In the genomic region with DNA sequence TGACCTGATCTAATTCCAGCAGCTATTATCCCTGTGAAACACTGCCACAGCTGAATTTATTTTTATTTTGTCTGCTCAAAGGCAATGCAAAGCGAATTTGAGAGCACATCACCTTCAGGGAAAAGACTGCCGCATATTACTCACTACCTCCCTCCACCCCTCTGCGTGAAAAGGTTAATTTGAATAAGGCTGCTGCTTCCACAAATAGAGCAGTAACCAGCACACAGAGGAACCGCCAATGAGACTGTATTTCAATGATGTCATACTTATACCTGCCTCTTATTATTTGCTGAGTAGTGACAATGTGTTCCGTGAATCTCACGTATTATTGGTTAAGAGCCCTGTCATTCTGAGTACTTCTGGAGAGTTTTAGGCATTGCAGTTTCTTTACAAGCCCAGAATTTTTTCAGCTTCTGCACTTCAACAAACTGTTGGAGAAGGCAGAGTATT, we compare ENCODE assay signal across 8 cellular contexts.
DNase-seq lines count a peak whose midpoint lies in the region; ATAC-seq and TF ChIP-seq lines count a peak whose summit lies in the region.

No MANE protein-coding gene starts in this region.

- H3K27ac Mint-ChIP-seq in activated CD4-positive, alpha-beta T cell treated with anti-CD3 and anti-CD28 coated beads, Interleukin-2, amount 10 ng/mL, durations not matched to agents 7 days and 5 days = peak overlapping the region; percentile 52
- H3K27ac Mint-ChIP-seq in naive B cell (peak overlapping the region; percentile 78 to 99 (median 92)), endothelial cell (ENCODE audit: unreplicated experiment) (no peak overlapping the region)

- ATAC-seq in HG02798 (IDR thresholded peaks at IDR 0.05; ENCODE audit: poor library complexity, unreplicated experiment) = peak; percentile 92
- peak; percentile 82 for ATAC-seq in naive B cell (ENCODE audit: low read depth in 2 of 2)

- no peaks in the 10 kb centered on the region for H3K36me3 Mint-ChIP-seq in activated CD4-positive, alpha-beta T cell treated with anti-CD3 and anti-CD28 coated beads, Interleukin-2, amount 10 ng/mL, durations not matched to agents 7 days and 5 days (ENCODE audit: low read depth)
- H3K36me3 Mint-ChIP-seq in naive B cell = no peaks in the 10 kb centered on the region
- H3K36me3 Mint-ChIP-seq in endothelial cell (ENCODE audit: low read depth, unreplicated experiment) = no peaks in the 10 kb centered on the region

- CTCF ChIA-PET in activated CD4-positive, alpha-beta T cell treated with anti-CD3 and anti-CD28 coated beads, Interleukin-2, amount 10 ng/mL, durations not matched to agents 7 days and 5 days (lab: Charles Lee) = interaction anchor here (0.7 to 1.4 kb wide), 5 partner anchors 9 to 327 kb away, joined by 3 to 4 read pairs (median 3); no protein-coding TSS in a partner anchor

- TF ChIP-seq CTCF in endothelial cell (IDR thresholded peaks at IDR 0.05; ENCODE audit: unreplicated experiment) = no peak

- peak overlapping the region; percentile 9 for H3K27ac ChIP-seq in epithelial cell of prostate

- POLR2A ChIA-PET in activated CD4-positive, alpha-beta T cell treated with anti-CD3 and anti-CD28 coated beads, Interleukin-2, amount 10 ng/mL, durations not matched to agents 7 days and 5 days (lab: Charles Lee) = no interaction called here

- H3K9me3 Mint-ChIP-seq in activated CD4-positive, alpha-beta T cell treated with anti-CD3 and anti-CD28 coated beads, Interleukin-2, amount 10 ng/mL, durations not matched to agents 7 days and 5 days = no peaks in the 10 kb centered on the region
- no peaks in the 10 kb centered on the region for H3K9me3 Mint-ChIP-seq in naive B cell
- no peaks in the 10 kb centered on the region for H3K9me3 Mint-ChIP-seq in endothelial cell (ENCODE audit: unreplicated experiment)

- H3K27me3 Mint-ChIP-seq in activated CD4-positive, alpha-beta T cell treated with anti-CD3 and anti-CD28 coated beads, Interleukin-2, amount 10 ng/mL, durations not matched to agents 7 days and 5 days = no peaks in the 10 kb centered on the region
- no peaks in the 10 kb centered on the region for H3K27me3 Mint-ChIP-seq in naive B cell
- H3K27me3 Mint-ChIP-seq in endothelial cell (ENCODE audit: unreplicated experiment) = peaks cover 5% of the 10 kb centered on the region

- no peak overlapping the region for H3K4me3 Mint-ChIP-seq in activated CD4-positive, alpha-beta T cell treated with anti-CD3 and anti-CD28 coated beads, Interleukin-2, amount 10 ng/mL, durations not matched to agents 7 days and 5 days
- H3K4me3 Mint-ChIP-seq in naive B cell (peak overlapping the region; percentile 70 to 93 (median 84)), endothelial cell (ENCODE audit: unreplicated experiment) (no peak overlapping the region)

- peaks cover 44% of the 10 kb centered on the region for H3K4me1 Mint-ChIP-seq in activated CD4-positive, alpha-beta T cell treated with anti-CD3 and anti-CD28 coated beads, Interleukin-2, amount 10 ng/mL, durations not matched to agents 7 days and 5 days
- peaks cover 40 to 44% (median 40%) of the 10 kb centered on the region in 3 donors for H3K4me1 Mint-ChIP-seq in naive B cell
- peaks cover 14% of the 10 kb centered on the region for H3K4me1 Mint-ChIP-seq in endothelial cell (ENCODE audit: unreplicated experiment)

- peak; percentile 17 for DNase-seq in activated naive CD4-positive, alpha-beta T cell treated with Interleukin-2 at 50 U/mL for 16 hours
- DNase-seq in activated naive CD4-positive, alpha-beta T cell (lab: John Stamatoyannopoulos, UW) = no peak
- peak; percentile 71 to 89 for DNase-seq in NCI-H2081 (lab: John Stamatoyannopoulos, UW)
- peak; percentile 48 for DNase-seq in activated CD4-positive, alpha-beta T cell treated with anti-CD3 and anti-CD28 coated beads, Interleukin-2, amount 10 ng/mL, durations not matched to agents 7 days and 5 days
- peak; percentile 92 for DNase-seq in epithelial cell of prostate (ENCODE audit: low read depth, low spot score)
- peak; percentile 86 for DNase-seq in naive B cell
- no peak for DNase-seq in endothelial cell (ENCODE audit: low spot score)

Comparison
In these comparisons a context has a peak if more than half of its experiments do, and no peak if none do; other contexts are left out.
1. DNase-seq: peak in activated naive CD4-positive, alpha-beta T cell treated with Interleukin-2 at 50 U/mL for 16 hours (single experiment), NCI-H2081 (2 of 2), activated CD4-positive, alpha-beta T cell treated with anti-CD3 and anti-CD28 coated beads, Interleukin-2, amount 10 ng/mL, durations not matched to agents 7 days and 5 days (single experiment), epithelial cell of prostate (single experiment) and naive B cell (single experiment); none in activated naive CD4-positive, alpha-beta T cell (0 of 4) and endothelial cell (single experiment).
2. H3K4me3 Mint-ChIP-seq: peak in naive B cell (8 of 8); none in activated CD4-positive, alpha-beta T cell treated with anti-CD3 and anti-CD28 coated beads, Interleukin-2, amount 10 ng/mL, durations not matched to agents 7 days and 5 days (single experiment) and endothelial cell (single experiment).